In genomic region chr14:50790568-50790967, GRCh38 we compare ENCODE assay signal across 1 cellular context.
TF ChIP-seq lines count a peak whose summit lies in the region.

No MANE protein-coding gene starts in this region.

TF ChIP-seq in SK-N-SH treated with all-trans-retinoic acid at 6 μM for 48 hours, 23 proteins besides CTCF, POLR2A, EP300 and RAD21 (continued from another document):
- TF ChIP-seq ZFP3 (CRISPR knock-in tag; IDR thresholded peaks at IDR 0.05) (no peak), TOX (CRISPR knock-in tag; IDR thresholded peaks at IDR 0.05; ENCODE audit: borderline replicate concordance) (no peak), ARNTL (CRISPR knock-in tag; IDR thresholded peaks at IDR 0.05; ENCODE audit: borderline replicate concordance, low read depth) (no peak), PPARA (CRISPR knock-in tag; IDR thresholded peaks at IDR 0.05; ENCODE audit: borderline replicate concordance) (no peak), BACH2 (CRISPR knock-in tag; IDR thresholded peaks at IDR 0.05; ENCODE audit: borderline replicate concordance) (no peak), ISL1 (CRISPR knock-in tag; IDR thresholded peaks at IDR 0.05) (no peak), GLIS3 (CRISPR knock-in tag; IDR thresholded peaks at IDR 0.05) (no peak), ZNF8 (CRISPR knock-in tag; IDR thresholded peaks at IDR 0.05) (no peak), ESRRG (CRISPR knock-in tag; IDR thresholded peaks at IDR 0.05) (no peak)
TF ChIP-seq in SK-N-SH treated with all-trans-retinoic acid at 6 μM for 48 hours: peak in this region for 0.
